In genomic region chr6:72703093-72703492, GRCh38 we compare ENCODE assay signal across 1 cellular context.
TF ChIP-seq lines count a peak whose summit lies in the region.

No MANE protein-coding gene starts in this region.

TF ChIP-seq in K562, 482 proteins besides CTCF, POLR2A, EP300 and RAD21 (continued from another document and continues in another):
- TF ChIP-seq AFF1 (IDR thresholded peaks at IDR 0.05; ENCODE audit: low read depth in 1 of 2, partially characterized antibody in 2 of 2) (peak in 1 of 2 experiments; percentile 30), CBFB (CRISPR knock-in tag; IDR thresholded peaks at IDR 0.05) (no peak), TSC22D4 (tag; IDR thresholded peaks at IDR 0.05) (no peak), ZKSCAN8 (CRISPR knock-in tag; IDR thresholded peaks at IDR 0.05) (no peak), FOXJ2 (tag; IDR thresholded peaks at IDR 0.05) (no peak), SMARCC2 (IDR thresholded peaks at IDR 0.05; ENCODE audit: low read depth) (no peak), CBX8 (IDR thresholded peaks at IDR 0.05; ENCODE audit: borderline replicate concordance, extremely low read depth, low read depth, low read length, poor library complexity, severe bottlenecking) (no peak), E2F8 (IDR thresholded peaks at IDR 0.05; ENCODE audit: low read depth, partially characterized antibody) (no peak), ZNF668 (CRISPR knock-in tag; IDR thresholded peaks at IDR 0.05) (no peak), DPF2 (IDR thresholded peaks at IDR 0.05) (peak; percentile 68), MTA2 (IDR thresholded peaks at IDR 0.05; ENCODE audit: low read depth) (peak; percentile 57), NFIC (IDR thresholded peaks at IDR 0.05) (0 out of 2 replicates have a peak, but pooled peaks have one; percentile 29), KDM1A (IDR thresholded peaks at IDR 0.05) (peak in 1 of 2 experiments; percentile 52; a peak in 1 of 4 replicates), ZBTB12 (CRISPR knock-in tag; IDR thresholded peaks at IDR 0.05) (no peak), ZFX (CRISPR knock-in tag; IDR thresholded peaks at IDR 0.05) (no peak), RAD51 (IDR thresholded peaks at IDR 0.05; ENCODE audit: borderline replicate concordance, low read depth) (no peak), NR2F6 (CRISPR knock-in tag; IDR thresholded peaks at IDR 0.05) (no peak), ZNF174 (CRISPR knock-in tag; IDR thresholded peaks at IDR 0.05) (no peak), SMARCA4 (IDR thresholded peaks at IDR 0.05) (peak; percentile 55), FOSL1 (tag; conservative IDR thresholded peaks at IDR 0.05) (no peak), ZSCAN29 (IDR thresholded peaks at IDR 0.05) (no peak), POLR2H (tag; IDR thresholded peaks at IDR 0.05; ENCODE audit: low read depth) (no peak), RBM25 (IDR thresholded peaks at IDR 0.05; ENCODE audit: low read depth, low read length, severe bottlenecking) (no peak), HOXB6 (CRISPR knock-in tag; IDR thresholded peaks at IDR 0.05; ENCODE audit: borderline replicate concordance) (no peak), ZBTB7A (IDR thresholded peaks at IDR 0.05; ENCODE audit: borderline replicate concordance, control insufficient read depth, low read depth, low read length) (no peak), CREB1 (IDR thresholded peaks at IDR 0.05) (no peak), CREB1 (CRISPR knock-in tag; IDR thresholded peaks at IDR 0.05) (no peak), HNRNPK (IDR thresholded peaks at IDR 0.05; ENCODE audit: low read depth, low read length, poor library complexity, severe bottlenecking) (no peak), FOS (IDR thresholded peaks at IDR 0.05; ENCODE audit: extremely low read depth, insufficient read length) (no peak), MIER1 (IDR thresholded peaks at IDR 0.05; ENCODE audit: low read depth) (no peak), ZNF217 (CRISPR knock-in tag; IDR thresholded peaks at IDR 0.05) (no peak), ELF2 (CRISPR knock-in tag; IDR thresholded peaks at IDR 0.05) (no peak), ZKSCAN1 (IDR thresholded peaks at IDR 0.05; ENCODE audit: low read depth, low read length) (no peak), NR3C1 (CRISPR knock-in tag; IDR thresholded peaks at IDR 0.05) (no peak), CREB3L1 (IDR thresholded peaks at IDR 0.05; ENCODE audit: borderline replicate concordance, low read depth) (no peak), TARDBP (IDR thresholded peaks at IDR 0.05) (no peak), SP1 (CRISPR knock-in tag; IDR thresholded peaks at IDR 0.05) (no peak)
- TF ChIP-seq, protein P1, sequence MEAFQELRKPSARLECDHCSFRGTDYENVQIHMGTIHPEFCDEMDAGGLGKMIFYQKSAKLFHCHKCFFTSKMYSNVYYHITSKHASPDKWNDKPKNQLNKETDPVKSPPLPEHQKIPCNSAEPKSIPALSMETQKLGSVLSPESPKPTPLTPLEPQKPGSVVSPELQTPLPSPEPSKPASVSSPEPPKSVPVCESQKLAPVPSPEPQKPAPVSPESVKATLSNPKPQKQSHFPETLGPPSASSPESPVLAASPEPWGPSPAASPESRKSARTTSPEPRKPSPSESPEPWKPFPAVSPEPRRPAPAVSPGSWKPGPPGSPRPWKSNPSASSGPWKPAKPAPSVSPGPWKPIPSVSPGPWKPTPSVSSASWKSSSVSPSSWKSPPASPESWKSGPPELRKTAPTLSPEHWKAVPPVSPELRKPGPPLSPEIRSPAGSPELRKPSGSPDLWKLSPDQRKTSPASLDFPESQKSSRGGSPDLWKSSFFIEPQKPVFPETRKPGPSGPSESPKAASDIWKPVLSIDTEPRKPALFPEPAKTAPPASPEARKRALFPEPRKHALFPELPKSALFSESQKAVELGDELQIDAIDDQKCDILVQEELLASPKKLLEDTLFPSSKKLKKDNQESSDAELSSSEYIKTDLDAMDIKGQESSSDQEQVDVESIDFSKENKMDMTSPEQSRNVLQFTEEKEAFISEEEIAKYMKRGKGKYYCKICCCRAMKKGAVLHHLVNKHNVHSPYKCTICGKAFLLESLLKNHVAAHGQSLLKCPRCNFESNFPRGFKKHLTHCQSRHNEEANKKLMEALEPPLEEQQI (IDR thresholded peaks at IDR 0.05), result peak; percentile 76; the same call in 1 of the 2 replicates
- TF ChIP-seq, protein P2, sequence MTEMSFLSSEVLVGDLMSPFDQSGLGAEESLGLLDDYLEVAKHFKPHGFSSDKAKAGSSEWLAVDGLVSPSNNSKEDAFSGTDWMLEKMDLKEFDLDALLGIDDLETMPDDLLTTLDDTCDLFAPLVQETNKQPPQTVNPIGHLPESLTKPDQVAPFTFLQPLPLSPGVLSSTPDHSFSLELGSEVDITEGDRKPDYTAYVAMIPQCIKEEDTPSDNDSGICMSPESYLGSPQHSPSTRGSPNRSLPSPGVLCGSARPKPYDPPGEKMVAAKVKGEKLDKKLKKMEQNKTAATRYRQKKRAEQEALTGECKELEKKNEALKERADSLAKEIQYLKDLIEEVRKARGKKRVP (CRISPR knock-in tag; IDR thresholded peaks at IDR 0.05), result no peak
- TF ChIP-seq, protein P3, sequence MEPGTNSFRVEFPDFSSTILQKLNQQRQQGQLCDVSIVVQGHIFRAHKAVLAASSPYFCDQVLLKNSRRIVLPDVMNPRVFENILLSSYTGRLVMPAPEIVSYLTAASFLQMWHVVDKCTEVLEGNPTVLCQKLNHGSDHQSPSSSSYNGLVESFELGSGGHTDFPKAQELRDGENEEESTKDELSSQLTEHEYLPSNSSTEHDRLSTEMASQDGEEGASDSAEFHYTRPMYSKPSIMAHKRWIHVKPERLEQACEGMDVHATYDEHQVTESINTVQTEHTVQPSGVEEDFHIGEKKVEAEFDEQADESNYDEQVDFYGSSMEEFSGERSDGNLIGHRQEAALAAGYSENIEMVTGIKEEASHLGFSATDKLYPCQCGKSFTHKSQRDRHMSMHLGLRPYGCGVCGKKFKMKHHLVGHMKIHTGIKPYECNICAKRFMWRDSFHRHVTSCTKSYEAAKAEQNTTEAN (CRISPR knock-in tag; IDR thresholded peaks at IDR 0.05), result no peak
- TF ChIP-seq, protein P4, sequence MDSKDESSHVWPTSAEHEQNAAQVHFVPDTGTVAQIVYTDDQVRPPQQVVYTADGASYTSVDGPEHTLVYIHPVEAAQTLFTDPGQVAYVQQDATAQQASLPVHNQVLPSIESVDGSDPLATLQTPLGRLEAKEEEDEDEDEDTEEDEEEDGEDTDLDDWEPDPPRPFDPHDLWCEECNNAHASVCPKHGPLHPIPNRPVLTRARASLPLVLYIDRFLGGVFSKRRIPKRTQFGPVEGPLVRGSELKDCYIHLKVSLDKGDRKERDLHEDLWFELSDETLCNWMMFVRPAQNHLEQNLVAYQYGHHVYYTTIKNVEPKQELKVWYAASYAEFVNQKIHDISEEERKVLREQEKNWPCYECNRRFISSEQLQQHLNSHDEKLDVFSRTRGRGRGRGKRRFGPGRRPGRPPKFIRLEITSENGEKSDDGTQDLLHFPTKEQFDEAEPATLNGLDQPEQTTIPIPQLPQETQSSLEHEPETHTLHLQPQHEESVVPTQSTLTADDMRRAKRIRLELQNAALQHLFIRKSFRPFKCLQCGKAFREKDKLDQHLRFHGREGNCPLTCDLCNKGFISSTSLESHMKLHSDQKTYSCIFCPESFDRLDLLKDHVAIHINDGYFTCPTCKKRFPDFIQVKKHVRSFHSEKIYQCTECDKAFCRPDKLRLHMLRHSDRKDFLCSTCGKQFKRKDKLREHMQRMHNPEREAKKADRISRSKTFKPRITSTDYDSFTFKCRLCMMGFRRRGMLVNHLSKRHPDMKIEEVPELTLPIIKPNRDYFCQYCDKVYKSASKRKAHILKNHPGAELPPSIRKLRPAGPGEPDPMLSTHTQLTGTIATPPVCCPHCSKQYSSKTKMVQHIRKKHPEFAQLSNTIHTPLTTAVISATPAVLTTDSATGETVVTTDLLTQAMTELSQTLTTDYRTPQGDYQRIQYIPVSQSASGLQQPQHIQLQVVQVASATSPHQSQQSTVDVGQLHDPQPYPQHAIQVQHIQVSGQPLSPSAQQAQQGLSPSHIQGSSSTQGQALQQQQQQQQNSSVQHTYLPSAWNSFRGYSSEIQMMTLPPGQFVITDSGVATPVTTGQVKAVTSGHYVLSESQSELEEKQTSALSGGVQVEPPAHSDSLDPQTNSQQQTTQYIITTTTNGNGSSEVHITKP (IDR thresholded peaks at IDR 0.05; ENCODE audit: partially characterized antibody), result peak; percentile 32
- TF ChIP-seq, protein P5, sequence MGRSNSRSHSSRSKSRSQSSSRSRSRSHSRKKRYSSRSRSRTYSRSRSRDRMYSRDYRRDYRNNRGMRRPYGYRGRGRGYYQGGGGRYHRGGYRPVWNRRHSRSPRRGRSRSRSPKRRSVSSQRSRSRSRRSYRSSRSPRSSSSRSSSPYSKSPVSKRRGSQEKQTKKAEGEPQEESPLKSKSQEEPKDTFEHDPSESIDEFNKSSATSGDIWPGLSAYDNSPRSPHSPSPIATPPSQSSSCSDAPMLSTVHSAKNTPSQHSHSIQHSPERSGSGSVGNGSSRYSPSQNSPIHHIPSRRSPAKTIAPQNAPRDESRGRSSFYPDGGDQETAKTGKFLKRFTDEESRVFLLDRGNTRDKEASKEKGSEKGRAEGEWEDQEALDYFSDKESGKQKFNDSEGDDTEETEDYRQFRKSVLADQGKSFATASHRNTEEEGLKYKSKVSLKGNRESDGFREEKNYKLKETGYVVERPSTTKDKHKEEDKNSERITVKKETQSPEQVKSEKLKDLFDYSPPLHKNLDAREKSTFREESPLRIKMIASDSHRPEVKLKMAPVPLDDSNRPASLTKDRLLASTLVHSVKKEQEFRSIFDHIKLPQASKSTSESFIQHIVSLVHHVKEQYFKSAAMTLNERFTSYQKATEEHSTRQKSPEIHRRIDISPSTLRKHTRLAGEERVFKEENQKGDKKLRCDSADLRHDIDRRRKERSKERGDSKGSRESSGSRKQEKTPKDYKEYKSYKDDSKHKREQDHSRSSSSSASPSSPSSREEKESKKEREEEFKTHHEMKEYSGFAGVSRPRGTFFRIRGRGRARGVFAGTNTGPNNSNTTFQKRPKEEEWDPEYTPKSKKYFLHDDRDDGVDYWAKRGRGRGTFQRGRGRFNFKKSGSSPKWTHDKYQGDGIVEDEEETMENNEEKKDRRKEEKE (IDR thresholded peaks at IDR 0.05; ENCODE audit: borderline replicate concordance in 1 of 2, control insufficient read depth in 1 of 2, low read depth in 2 of 2, low read length in 1 of 2), result no peak
